Comparison of ENCODE assay signal across 27 cellular contexts in the genomic region with DNA sequence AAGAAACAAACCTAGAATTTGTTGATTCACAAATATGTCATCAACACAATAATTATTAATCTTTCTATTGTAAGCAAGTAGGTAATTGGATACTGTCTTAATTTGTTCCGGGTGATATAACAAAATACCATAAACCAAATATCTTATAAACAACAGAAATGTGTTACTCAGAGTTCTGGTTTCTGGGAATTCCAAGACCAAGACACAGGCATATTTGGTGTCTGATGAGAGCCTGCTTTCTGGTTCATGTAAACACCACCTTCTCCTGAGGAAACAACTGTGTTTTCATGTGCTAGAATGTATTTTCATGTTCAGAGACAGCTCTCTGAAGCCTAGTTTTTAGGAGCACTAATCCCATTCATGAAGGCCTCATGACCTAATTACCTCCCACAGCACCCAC.
"Had no signal": no experiment of that assay in that cellular context is flagged by ENCODE, and none has a peak within 500 bp of the region (broad histone marks: within the 10 kb centered on the region; RNA-seq: fewer than 3 reads in every experiment).

No MANE protein-coding gene starts in this region.

- H3K27ac ChIP-seq: adrenal gland, esophagus muscularis mucosa, lower lobe of right lung, spleen, upper lobe of right lung, VCaP had no signal

- H3K36me3 ChIP-seq: adrenal gland, esophagus muscularis mucosa, lower lobe of right lung, spleen, upper lobe of right lung had no signal

- H3K27ac Mint-ChIP-seq: activated naive CD8-positive, alpha-beta T cell; activated T-cell treated with anti-CD3 and anti-CD28 coated beads, Interleukin-2, amount 50 U/mL, for 24 hours; activated T-helper 2 cell treated with anti-CD3 and anti-CD28 coated beads, Interferon-gamma antibody, Interleukin-2, Interleukin-4, amounts not matched to agents 10 μg/mL and 5 μg/mL and 100 μg/mL, durations not matched to agents 14 hours and 24 hours and 36 hours; brain; naive thymus-derived CD4-positive, alpha-beta T cell; T-cell; T-helper 2 cell treated with Interferon-gamma antibody and Interleukin-4, amounts not matched to agents 5 μg/mL and 100 μg/mL, for 36 hours had no signal

- H3K27me3 Mint-ChIP-seq: activated naive CD8-positive, alpha-beta T cell; activated T-cell treated with anti-CD3 and anti-CD28 coated beads, Interleukin-2, amount 50 U/mL, for 24 hours; brain; naive thymus-derived CD4-positive, alpha-beta T cell; T-cell had no signal

- H3K4me3 Mint-ChIP-seq: activated naive CD8-positive, alpha-beta T cell; activated T-cell treated with anti-CD3 and anti-CD28 coated beads, Interleukin-2, amount 50 U/mL, for 24 hours; brain; neural crest cell; T-cell; T-helper 2 cell treated with Interferon-gamma antibody and Interleukin-4, amounts not matched to agents 5 μg/mL and 100 μg/mL, for 36 hours had no signal

- H3K36me3 Mint-ChIP-seq: activated naive CD8-positive, alpha-beta T cell; brain; naive thymus-derived CD4-positive, alpha-beta T cell; T-cell had no signal

- H3K4me3 ChIP-seq: adrenal gland, esophagus muscularis mucosa, lower lobe of right lung, spleen, upper lobe of right lung had no signal

- H3K4me1 ChIP-seq: adrenal gland, esophagus muscularis mucosa, lower lobe of right lung, spleen, upper lobe of right lung had no signal

- H3K4me1 Mint-ChIP-seq: brain; naive thymus-derived CD4-positive, alpha-beta T cell; neural crest cell; T-cell had no signal

- H3K9me3 ChIP-seq: adrenal gland, esophagus muscularis mucosa, lower lobe of right lung, upper lobe of right lung had no signal

- H3K27me3 ChIP-seq: adrenal gland, esophagus muscularis mucosa, spleen, upper lobe of right lung had no signal

- ATAC-seq: left lobe of liver; lower lobe of right lung; naive thymus-derived CD4-positive, alpha-beta T cell; T-cell; upper lobe of right lung had no signal

- DNase-seq: activated CD4-positive, alpha-beta T cell treated with anti-CD3 and anti-CD28 coated beads, Interleukin-2, amount 50 U/mL, for 1 hour; activated CD4-positive, CD25-positive, alpha-beta regulatory T cell treated with anti-CD3 and anti-CD28 coated beads, Interleukin-2, amount 50 U/mL, for 72 hours; activated CD8-positive, alpha-beta memory T cell treated with anti-CD3 and anti-CD28 coated beads for 24 hours; activated CD8-positive, alpha-beta memory T cell treated with anti-CD3 and anti-CD28 coated beads, Interleukin-2, amount 50 U/mL, for 4 hours; activated naive CD4-positive, alpha-beta T cell; activated T-cell treated with anti-CD3 and anti-CD28 coated beads, Interleukin-2, amount 50 U/mL, for 24 hours; adrenal gland; dermis blood vessel endothelial cell; effector CD8-positive, alpha-beta T cell; foreskin fibroblast; kidney; lower lobe of right lung; naive thymus-derived CD4-positive, alpha-beta T cell; posterior cingulate gyrus; spleen; stimulated activated CD4-positive, alpha-beta T cell treated with anti-CD3 and anti-CD28 coated beads, Interleukin-4, amount 100 ng/mL, for 1 hour; stimulated activated naive CD4-positive, alpha-beta T cell treated with Interleukin-2 at 50 U/mL for 16 hours; T-cell; upper lobe of right lung had no signal
